8 cellular contexts compared by ENCODE assay signal in the genomic region with DNA sequence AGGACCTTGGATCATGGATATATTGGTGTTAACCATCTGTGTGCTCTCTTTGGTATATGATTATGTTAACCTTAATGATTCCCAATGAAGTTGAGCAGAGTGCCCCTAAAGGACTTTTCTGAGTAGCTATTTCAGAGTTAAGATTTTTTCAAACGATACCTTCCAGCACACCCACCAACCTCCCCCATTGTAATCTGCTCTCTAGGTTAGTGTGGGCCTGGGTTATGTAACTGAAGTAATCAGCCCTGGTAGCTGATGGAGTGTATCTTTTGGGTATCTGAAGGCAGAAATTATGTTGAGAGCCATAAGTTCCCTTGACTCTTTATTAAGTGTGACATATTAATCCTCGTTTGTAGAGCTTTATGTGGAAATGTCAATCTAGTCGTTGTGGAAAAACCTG. TPM values are rescaled to one million over a fixed set of nuclear protein-coding genes. Genes with fewer than 3 reads are reported as not detected.
"Had no signal": no experiment of that assay in that cellular context is flagged by ENCODE, and none has a peak within 500 bp of the region (broad histone marks: within the 10 kb centered on the region; RNA-seq: fewer than 3 reads in every experiment).

No MANE protein-coding gene starts in this region.

- DNase-seq: IMR-90, KG1 had no signal

- ATAC-seq: GM23338, HCT116, K562 had no signal

- H3K4me2 ChIP-seq: GM23338 had no signal

- H3K9me3 ChIP-seq: HAP-1 had no signal

- H2AFZ ChIP-seq: GM23338 had no signal

- H3K36me3 ChIP-seq: HAP-1 had no signal

- H3K4me3 ChIP-seq: GM23338, HAP-1, K562 had no signal

RNA-seq across cellular contexts. Expression of a gene that starts 47.6 kb away (rescaled TPM):
- total RNA-seq: GM23338, H1, HT-29, IMR-90, K562 had no signal
- polyA plus RNA-seq: H1, IMR-90, K562 had no signal

RNA-seq across cellular contexts. Expression of a gene that starts 48.8 kb away (rescaled TPM):
- total RNA-seq: GM23338, H1, HT-29, IMR-90, K562 had no signal
- polyA plus RNA-seq: H1, IMR-90, K562 had no signal
